In the genomic region with DNA sequence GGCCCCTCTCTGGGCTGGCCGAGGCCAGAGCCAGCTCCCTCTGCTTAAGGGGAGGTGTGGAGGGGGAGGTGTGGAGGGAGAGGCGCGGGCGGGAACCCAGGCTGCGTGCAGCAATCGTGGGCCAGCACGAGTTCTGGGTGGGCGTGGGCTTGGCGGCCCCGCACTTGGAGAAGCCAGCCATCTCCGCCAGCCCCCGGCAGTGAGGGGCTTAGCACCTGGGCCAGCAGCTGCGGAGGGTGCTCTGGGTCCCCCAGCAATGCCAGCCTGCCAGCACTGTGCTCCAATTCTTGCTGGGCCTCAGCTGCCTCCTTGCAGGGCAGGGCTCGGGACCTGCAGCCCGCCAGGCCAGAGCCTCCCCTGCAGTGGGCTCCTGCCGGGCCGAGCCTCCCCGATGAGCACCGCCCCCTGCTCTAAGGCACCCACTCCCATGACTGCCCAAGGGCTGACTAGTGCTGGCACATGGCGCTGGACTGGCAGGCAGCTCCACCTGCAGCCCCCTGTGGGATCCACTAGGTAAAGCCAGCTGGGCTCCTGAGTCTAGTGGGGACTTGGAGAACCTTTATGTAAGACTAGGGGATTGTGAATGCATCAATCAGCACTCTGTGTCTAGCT, we compare ENCODE assay signal across 28 cellular contexts.
"Had no signal": no experiment of that assay in that cellular context is flagged by ENCODE, and none has a peak within 500 bp of the region (broad histone marks: within the 10 kb centered on the region; RNA-seq: fewer than 3 reads in every experiment).

No MANE protein-coding gene starts in this region.

- H3K4me3 Mint-ChIP-seq: activated CD4-positive, alpha-beta memory T cell treated with anti-CD3 and anti-CD28 coated beads, Interleukin-2, amount 10 ng/mL, durations not matched to agents 7 days and 5 days; activated CD4-positive, alpha-beta T cell treated with anti-CD3 and anti-CD28 coated beads, Interleukin-2, amount 10 ng/mL, durations not matched to agents 7 days and 5 days; activated naive CD4-positive, alpha-beta T cell treated with anti-CD3 and anti-CD28 coated beads for 36 hours; activated naive CD4-positive, alpha-beta T cell treated with anti-CD3 and anti-CD28 coated beads, Interleukin-2, amount 50 U/mL, for 24 hours; activated naive CD8-positive, alpha-beta T cell treated with anti-CD3 and anti-CD28 coated beads for 36 hours; activated naive CD8-positive, alpha-beta T cell treated with anti-CD3 and anti-CD28 coated beads, Interleukin-2, amount 50 U/mL, for 24 hours; activated T-cell treated with anti-CD3 and anti-CD28 coated beads, Interleukin-2, amount 50 U/mL, for 24 hours; activated T-cell treated with anti-CD3 and anti-CD28 coated beads, Interleukin-2, amount 50 U/mL, for 72 hours; effector memory CD8-positive, alpha-beta T cell; WTC11 had no signal

- H3K4me1 ChIP-seq: adrenal gland, body of pancreas had no signal

- ATAC-seq: activated naive CD8-positive, alpha-beta T cell treated with anti-CD3 and anti-CD28 coated beads, Interleukin-2, amount 50 U/mL, for 24 hours; activated T-cell treated with anti-CD3 and anti-CD28 coated beads, Interleukin-2, amount 50 U/mL, for 72 hours; body of pancreas; effector memory CD8-positive, alpha-beta T cell; foreskin keratinocyte; gastrocnemius medialis; WTC11 had no signal

- DNase-seq: activated CD4-positive, alpha-beta memory T cell treated with anti-CD3 and anti-CD28 coated beads, Interleukin-2, amount 10 ng/mL, durations not matched to agents 7 days and 5 days; activated CD4-positive, alpha-beta T cell treated with anti-CD3 and anti-CD28 coated beads for 1 hour; activated CD4-positive, alpha-beta T cell treated with anti-CD3 and anti-CD28 coated beads for 4 hours; activated CD4-positive, alpha-beta T cell treated with anti-CD3 and anti-CD28 coated beads, Interleukin-2, amount 10 ng/mL, durations not matched to agents 7 days and 5 days; activated CD4-positive, alpha-beta T cell treated with anti-CD3 and anti-CD28 coated beads, Interleukin-2, amount 50 U/mL, for 4 hours; activated CD8-positive, alpha-beta memory T cell treated with anti-CD3 and anti-CD28 coated beads, Interleukin-2, amount 50 U/mL, for 48 hours; activated naive CD4-positive, alpha-beta T cell treated with anti-CD3 and anti-CD28 coated beads for 36 hours; activated naive CD8-positive, alpha-beta T cell treated with anti-CD3 and anti-CD28 coated beads for 36 hours; activated naive CD8-positive, alpha-beta T cell treated with anti-CD3 and anti-CD28 coated beads, Interleukin-2, amount 50 U/mL, for 24 hours; activated T-cell treated with anti-CD3 and anti-CD28 coated beads for 4 hours; activated T-cell treated with anti-CD3 and anti-CD28 coated beads, Interleukin-2, amount 50 U/mL, for 24 hours; activated T-cell treated with anti-CD3 and anti-CD28 coated beads, Interleukin-2, amount 50 U/mL, for 72 hours; adrenal gland; amygdala; body of pancreas; caudate nucleus; cortex of kidney; dermis blood vessel endothelial cell; effector CD4-positive, alpha-beta T cell; effector memory CD8-positive, alpha-beta T cell; erythroblast; foreskin keratinocyte; gastrocnemius medialis; T-helper 2 cell had no signal

- FAIRE-seq: colon had no signal

- H3K36me3 Mint-ChIP-seq: activated naive CD4-positive, alpha-beta T cell treated with anti-CD3 and anti-CD28 coated beads, Interleukin-2, amount 50 U/mL, for 24 hours; activated naive CD8-positive, alpha-beta T cell treated with anti-CD3 and anti-CD28 coated beads for 36 hours had no signal

- H3K4me3 ChIP-seq: adrenal gland, body of pancreas, esophagus muscularis mucosa, gastrocnemius medialis had no signal

- H3K9me3 Mint-ChIP-seq: activated CD4-positive, alpha-beta memory T cell treated with anti-CD3 and anti-CD28 coated beads, Interleukin-2, amount 10 ng/mL, durations not matched to agents 7 days and 5 days; activated CD4-positive, alpha-beta T cell treated with anti-CD3 and anti-CD28 coated beads, Interleukin-2, amount 10 ng/mL, durations not matched to agents 7 days and 5 days; activated naive CD4-positive, alpha-beta T cell treated with anti-CD3 and anti-CD28 coated beads for 36 hours; activated naive CD4-positive, alpha-beta T cell treated with anti-CD3 and anti-CD28 coated beads, Interleukin-2, amount 50 U/mL, for 24 hours; activated naive CD8-positive, alpha-beta T cell treated with anti-CD3 and anti-CD28 coated beads for 36 hours; activated naive CD8-positive, alpha-beta T cell treated with anti-CD3 and anti-CD28 coated beads, Interleukin-2, amount 50 U/mL, for 24 hours; activated T-cell treated with anti-CD3 and anti-CD28 coated beads, Interleukin-2, amount 50 U/mL, for 24 hours had no signal

- H3K27ac ChIP-seq: adrenal gland, body of pancreas, esophagus muscularis mucosa, foreskin keratinocyte, gastrocnemius medialis had no signal

- H3K36me3 ChIP-seq: adrenal gland, esophagus muscularis mucosa, gastrocnemius medialis had no signal

- H3K27me3 ChIP-seq: adrenal gland, body of pancreas, foreskin keratinocyte, gastrocnemius medialis had no signal

- H3K9me3 ChIP-seq: adrenal gland, body of pancreas, esophagus muscularis mucosa, gastrocnemius medialis had no signal

- H3K4me1 Mint-ChIP-seq: activated CD4-positive, alpha-beta memory T cell treated with anti-CD3 and anti-CD28 coated beads, Interleukin-2, amount 10 ng/mL, durations not matched to agents 7 days and 5 days; activated CD4-positive, alpha-beta T cell treated with anti-CD3 and anti-CD28 coated beads, Interleukin-2, amount 10 ng/mL, durations not matched to agents 7 days and 5 days; activated naive CD4-positive, alpha-beta T cell treated with anti-CD3 and anti-CD28 coated beads, Interleukin-2, amount 50 U/mL, for 24 hours; activated naive CD8-positive, alpha-beta T cell treated with anti-CD3 and anti-CD28 coated beads, Interleukin-2, amount 50 U/mL, for 24 hours; WTC11 had no signal

- H3K27me3 Mint-ChIP-seq: activated CD4-positive, alpha-beta memory T cell treated with anti-CD3 and anti-CD28 coated beads, Interleukin-2, amount 10 ng/mL, durations not matched to agents 7 days and 5 days; activated CD4-positive, alpha-beta T cell treated with anti-CD3 and anti-CD28 coated beads, Interleukin-2, amount 10 ng/mL, durations not matched to agents 7 days and 5 days; effector memory CD8-positive, alpha-beta T cell had no signal

- H3K27ac Mint-ChIP-seq: activated CD4-positive, alpha-beta memory T cell treated with anti-CD3 and anti-CD28 coated beads, Interleukin-2, amount 10 ng/mL, durations not matched to agents 7 days and 5 days; activated CD4-positive, alpha-beta T cell treated with anti-CD3 and anti-CD28 coated beads, Interleukin-2, amount 10 ng/mL, durations not matched to agents 7 days and 5 days; activated naive CD4-positive, alpha-beta T cell treated with anti-CD3 and anti-CD28 coated beads for 36 hours; activated naive CD4-positive, alpha-beta T cell treated with anti-CD3 and anti-CD28 coated beads, Interleukin-2, amount 50 U/mL, for 24 hours; activated naive CD8-positive, alpha-beta T cell treated with anti-CD3 and anti-CD28 coated beads for 36 hours; activated naive CD8-positive, alpha-beta T cell treated with anti-CD3 and anti-CD28 coated beads, Interleukin-2, amount 50 U/mL, for 24 hours; activated T-cell treated with anti-CD3 and anti-CD28 coated beads, Interleukin-2, amount 50 U/mL, for 24 hours; activated T-cell treated with anti-CD3 and anti-CD28 coated beads, Interleukin-2, amount 50 U/mL, for 72 hours; effector memory CD8-positive, alpha-beta T cell; WTC11 had no signal
